Comparison of ENCODE assay signal across 16 cellular contexts in genomic region chr4:51845736-51846135, GRCh38. TPM values are rescaled to one million over a fixed set of nuclear protein-coding genes. Genes with fewer than 3 reads are reported as not detected.
DNase-seq lines count a peak whose midpoint lies in the region; ATAC-seq and TF ChIP-seq lines count a peak whose summit lies in the region.
"Had no signal": no experiment of that assay in that cellular context is flagged by ENCODE, and none has a peak within 500 bp of the region (broad histone marks: within the 10 kb centered on the region; RNA-seq: fewer than 3 reads in every experiment).

No MANE protein-coding gene starts in this region.

- H3K27me3 ChIP-seq in adipocyte (replicated peaks; ENCODE audit: control insufficient read depth, insufficient read depth, low read length) (no peaks in the 10 kb centered on the region), mesenchymal stem cell (ENCODE audit: control insufficient read depth in 1 of 2, insufficient read depth in 1 of 2, low read length in 2 of 2) (no peaks in the 10 kb centered on the region), tibial nerve (no peaks in the 10 kb centered on the region)
- H3K27me3 ChIP-seq: heart left ventricle, suprapubic skin had no signal

- H2AFZ ChIP-seq in mesenchymal stem cell (ENCODE audit: low read depth, low read length): no peak overlapping the region

- H3K27ac ChIP-seq in mesenchymal stem cell (ENCODE audit: low read length, poor library complexity, severe bottlenecking): no peak overlapping the region
- no peak overlapping the region for H3K27ac ChIP-seq in tibial nerve

- peak overlapping the region; percentile 6 for H3K4me3 Mint-ChIP-seq in activated naive CD8-positive, alpha-beta T cell
- no peak overlapping the region for H3K4me3 Mint-ChIP-seq in activated naive CD8-positive, alpha-beta T cell treated with anti-CD3 and anti-CD28 coated beads, Interleukin-2, amount 50 U/mL, for 24 hours

- peaks cover 32% of the 10 kb centered on the region for H3K4me1 Mint-ChIP-seq in activated naive CD8-positive, alpha-beta T cell (ENCODE audit: low read depth)
- peaks cover 30% of the 10 kb centered on the region for H3K4me1 Mint-ChIP-seq in activated naive CD8-positive, alpha-beta T cell treated with anti-CD3 and anti-CD28 coated beads, Interleukin-2, amount 50 U/mL, for 24 hours

- no peak overlapping the region for H3K23ac ChIP-seq in mesenchymal stem cell (ENCODE audit: low read length in 2 of 2)

- no peak overlapping the region for H3K27ac Mint-ChIP-seq in activated naive CD8-positive, alpha-beta T cell
- H3K27ac Mint-ChIP-seq in activated naive CD8-positive, alpha-beta T cell treated with anti-CD3 and anti-CD28 coated beads, Interleukin-2, amount 50 U/mL, for 24 hours: no peak overlapping the region

- H3K9ac ChIP-seq in adipocyte (ENCODE audit: low read length) (peak overlapping the region; percentile 82), mesenchymal stem cell (ENCODE audit: low read length) (peak overlapping the region; percentile 88)

- H3K4me2 ChIP-seq in mesenchymal stem cell (ENCODE audit: low read length, poor library complexity, severe bottlenecking): no peak overlapping the region

- ATAC-seq in activated naive CD8-positive, alpha-beta T cell treated with anti-CD3 and anti-CD28 coated beads, Interleukin-2, amount 50 U/mL, for 24 hours: no peak
- ATAC-seq in HG02973 (IDR thresholded peaks at IDR 0.05; ENCODE audit: unreplicated experiment) (no peak), HG03354 (IDR thresholded peaks at IDR 0.05; ENCODE audit: poor library complexity, severe bottlenecking, unreplicated experiment) (no peak)
- ATAC-seq: heart left ventricle, T-cell had no signal

- H2BK120ac ChIP-seq in mesenchymal stem cell (ENCODE audit: low read depth, low read length): no peak overlapping the region

- no peaks in the 10 kb centered on the region for H3K27me3 Mint-ChIP-seq in activated naive CD8-positive, alpha-beta T cell
- H3K27me3 Mint-ChIP-seq in activated naive CD8-positive, alpha-beta T cell treated with anti-CD3 and anti-CD28 coated beads, Interleukin-2, amount 50 U/mL, for 24 hours: no peaks in the 10 kb centered on the region
- H3K27me3 Mint-ChIP-seq: T-cell had no signal

- WGBS in mesenchymal stem cell: no CpG with 5 or more reads among the region's 1 CpG
- whole genome bisulfite sequencing in tibial nerve, 2 donors: 64 to 71% methylated on average over 1 of the region's 1 CpG

- H3K79me1 ChIP-seq in mesenchymal stem cell (replicated peaks; ENCODE audit: low read length, poor library complexity, severe bottlenecking): peaks cover 9% of the 10 kb centered on the region

- no peak for TF ChIP-seq EP300 in tibial nerve (IDR thresholded peaks at IDR 0.05)

- no peak for DNase-seq in activated naive CD8-positive, alpha-beta T cell treated with anti-CD3 and anti-CD28 coated beads, Interleukin-2, amount 50 U/mL, for 24 hours
- DNase-seq in adipocyte (ENCODE audit: low read depth) (peak; percentile 49), mesenchymal stem cell (no peak), tibial nerve (ENCODE audit: low spot score in 2 of 2) (no peak), NCI-H2029 treated with DMSO at 0.1 percent for 48 hours (lab: John Stamatoyannopoulos, UW) (no peak)
- DNase-seq: aorta; CD8-positive, alpha-beta memory T cell; heart left ventricle; NCI-H69; RPMI8226; stimulated activated CD4-positive, alpha-beta T cell treated with anti-CD3 and anti-CD28 coated beads, Interleukin-2, amount 100 ng/mL, for 24 hours; T-cell had no signal

- H4K91ac ChIP-seq in mesenchymal stem cell (ENCODE audit: low read length): no peak overlapping the region

- H3K36me3 ChIP-seq in adipocyte (ENCODE audit: control insufficient read depth, insufficient read depth, low read length, severe bottlenecking) (peaks cover 3% of the 10 kb centered on the region), mesenchymal stem cell (ENCODE audit: control insufficient read depth in 1 of 2, insufficient read depth in 2 of 2, low read depth in 1 of 2, low read length in 2 of 2) (peaks cover 3 to 11% of the 10 kb centered on the region in 2 experiments), tibial nerve (peaks cover 0 to 4% (median 0%) of the 10 kb centered on the region in 3 donors)
- H3K36me3 ChIP-seq: suprapubic skin had no signal

- no peak overlapping the region for H4K8ac ChIP-seq in mesenchymal stem cell (ENCODE audit: low read length)

- peak overlapping the region; percentile 85 for H3K4me3 ChIP-seq in adipocyte (ENCODE audit: low read length)
- no peak overlapping the region for H3K4me3 ChIP-seq in mesenchymal stem cell (ENCODE audit: insufficient read depth in 1 of 2, low read depth in 1 of 2, low read length in 2 of 2)
- H3K4me3 ChIP-seq in tibial nerve: no peak overlapping the region

- no peak overlapping the region for H2BK5ac ChIP-seq in mesenchymal stem cell (ENCODE audit: low read depth, low read length, poor library complexity, severe bottlenecking)

- H3K4me1 ChIP-seq in adipocyte (ENCODE audit: control insufficient read depth, insufficient read depth, low read length) (peaks cover 24% of the 10 kb centered on the region), mesenchymal stem cell (ENCODE audit: control insufficient read depth, insufficient read depth, low read depth, low read length) (peaks cover 6% of the 10 kb centered on the region), tibial nerve (peaks cover 0 to 26% (median 4%) of the 10 kb centered on the region in 4 donors)

- H3K4ac ChIP-seq in mesenchymal stem cell (ENCODE audit: low read depth in 1 of 2, low read length in 2 of 2): no peak overlapping the region

- no peak overlapping the region for H2BK12ac ChIP-seq in mesenchymal stem cell (ENCODE audit: low read length in 2 of 2)

- no peak for TF ChIP-seq POLR2A in tibial nerve (IDR thresholded peaks at IDR 0.05)

- no peak overlapping the region for H2AK5ac ChIP-seq in mesenchymal stem cell (ENCODE audit: low read length, severe bottlenecking)

- H2BK15ac ChIP-seq in mesenchymal stem cell (ENCODE audit: low read depth, poor library complexity, severe bottlenecking): no peak overlapping the region

- no peak overlapping the region for H3K18ac ChIP-seq in mesenchymal stem cell (ENCODE audit: low read depth in 1 of 2, low read length in 2 of 2)

- peaks cover 5% of the 10 kb centered on the region for H3K36me3 Mint-ChIP-seq in activated naive CD8-positive, alpha-beta T cell
- no peaks in the 10 kb centered on the region for H3K36me3 Mint-ChIP-seq in activated naive CD8-positive, alpha-beta T cell treated with anti-CD3 and anti-CD28 coated beads, Interleukin-2, amount 50 U/mL, for 24 hours (ENCODE audit: low read depth)
- H3K36me3 Mint-ChIP-seq: T-cell had no signal

- no peaks in the 10 kb centered on the region for H3K9me3 ChIP-seq in adipocyte (ENCODE audit: control insufficient read depth, low read length)
- no peaks in the 10 kb centered on the region for H3K9me3 ChIP-seq in mesenchymal stem cell (ENCODE audit: control insufficient read depth, low read length)
- no peaks in the 10 kb centered on the region for H3K9me3 ChIP-seq in tibial nerve
- H3K9me3 ChIP-seq: heart left ventricle, suprapubic skin had no signal

- no peak for TF ChIP-seq CTCF in tibial nerve (IDR thresholded peaks at IDR 0.05)

- no peak overlapping the region for H3K14ac ChIP-seq in mesenchymal stem cell (ENCODE audit: low read length in 2 of 2)

- H3K9me3 Mint-ChIP-seq in activated naive CD8-positive, alpha-beta T cell (ENCODE audit: low read depth): no peaks in the 10 kb centered on the region
- H3K9me3 Mint-ChIP-seq in activated naive CD8-positive, alpha-beta T cell treated with anti-CD3 and anti-CD28 coated beads, Interleukin-2, amount 50 U/mL, for 24 hours: no peaks in the 10 kb centered on the region
- H3K9me3 Mint-ChIP-seq: CD8-positive, alpha-beta memory T cell; T-cell had no signal

RNA-seq across cellular contexts. Expression of gene DCUN1D4, which starts 2.8 kb away (rescaled TPM):
- polyA plus RNA-seq in mesenchymal stem cell (2013, experiment 1 of 2): 20.4 TPM
- polyA plus RNA-seq in mesenchymal stem cell (2013, experiment 2 of 2): 21.4 TPM
- 10 to 100 TPM; 35.0 to 80.4 (median 40.6) TPM for total RNA-seq in tibial nerve
